Comparison of ENCODE assay signal across 11 cellular contexts in the genomic region with DNA sequence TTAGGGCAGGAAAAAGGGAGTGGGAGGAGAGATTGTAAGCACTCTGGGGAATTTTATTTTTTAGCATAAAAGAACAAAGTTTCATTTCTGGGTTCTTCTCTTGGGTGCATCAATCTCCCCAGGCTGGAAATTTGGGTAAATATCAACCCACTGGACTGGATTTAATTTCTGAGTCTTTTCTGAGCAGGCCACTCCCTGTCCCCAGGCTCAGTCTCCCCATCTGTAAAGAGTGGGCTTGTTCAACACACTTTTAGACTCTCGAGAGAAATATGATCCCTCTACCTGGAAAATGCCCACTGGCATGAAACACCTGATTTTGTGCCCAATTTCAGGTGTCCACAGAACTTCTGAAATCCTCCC. TPM values are rescaled to one million over a fixed set of nuclear protein-coding genes. Genes with fewer than 3 reads are reported as not detected.
DNase-seq lines count a peak whose midpoint lies in the region; ATAC-seq, FAIRE-seq and TF ChIP-seq lines count a peak whose summit lies in the region.
"Had no signal": no experiment of that assay in that cellular context is flagged by ENCODE, and none has a peak within 500 bp of the region (broad histone marks: within the 10 kb centered on the region; RNA-seq: fewer than 3 reads in every experiment).

No MANE protein-coding gene starts in this region.

- intact Hi-C loops in CD8-positive, alpha-beta T cell (cut with DNase I, micrococcal nuclease), result loop anchor here (1.0 to 5.0 kb wide), 8 partner anchors 13 to 328 kb away; partner anchors contain the start of genes POLDIP2 (in 2 of the 2), IFT20 (in 1 of the 2), NLK (in 1 of the 2) and TMEM97 (in 1 of the 2)
- intact Hi-C loops in OCI-LY7 (cut with micrococcal nuclease; ENCODE audit: unreplicated experiment), result loop anchor here (1.0 to 2.0 kb wide), 2 partner anchors 13 to 36 kb away; partner anchors contain the start of genes IFT20, POLDIP2 and TNFAIP1

- H4K91ac ChIP-seq in H1 (replicated peaks; ENCODE audit: insufficient read length, low read length) (no peak overlapping the region), neuronal stem cell (ENCODE audit: low read depth, low read length, poor library complexity) (no peak overlapping the region)

- H2BK120ac ChIP-seq in H1 (replicated peaks; ENCODE audit: low read depth, low read length) (no peak overlapping the region), neuronal stem cell (ENCODE audit: low read depth, low read length) (no peak overlapping the region)

- H3K27me3 Mint-ChIP-seq in CD8-positive, alpha-beta T cell (ENCODE audit: low read depth), result no peaks in the 10 kb centered on the region

- H2BK15ac ChIP-seq in H1 (ENCODE audit: low read length) (no peak overlapping the region), neuronal stem cell (ENCODE audit: low read length) (no peak overlapping the region)

- H3K4me1 ChIP-seq in CD8-positive, alpha-beta T cell (ENCODE audit: insufficient read depth, low read length), result peaks cover 21% of the 10 kb centered on the region
- peaks cover 20% of the 10 kb centered on the region for H3K4me1 ChIP-seq in OCI-LY7 (ENCODE audit: insufficient read depth, low read length, poor library complexity, severe bottlenecking)
- peaks cover 3 to 16% (median 9%) of the 10 kb centered on the region in 4 experiments; a peak in 6 of 7 replicates for H3K4me1 ChIP-seq in H1 (replicated peaks in 1 of 4; ENCODE audit: control insufficient read depth in 3 of 4, insufficient read depth in 4 of 4, low read length in 3 of 4)
- peaks cover 24 to 25% of the 10 kb centered on the region in 2 donors for H3K4me1 ChIP-seq in neuronal stem cell (ENCODE audit: control insufficient read depth in 2 of 2, insufficient read depth in 1 of 2, low read depth in 1 of 2, low read length in 2 of 2)

- 81% methylated on average over 1 of the region's 1 CpG; no CpG with 5 or more reads in 1 of the 2 experiments for WGBS in H1 (ENCODE audit: extremely low coverage in 1 of 2, insufficient coverage in 1 of 2, insufficient read length in 1 of 2, insufficient replicate concordance in 2 of 2, low coverage in 1 of 2, low lambda C conversion rate in 2 of 2, missing lambda C conversion rate in 1 of 2), 2 experiments
- WGBS in neuronal stem cell (ENCODE audit: extremely low coverage in 2 of 2, insufficient read length in 2 of 2, insufficient replicate concordance in 1 of 2), 2 donors, result no CpG with 5 or more reads among the region's 1 CpG

- H3K9me3 Mint-ChIP-seq in CD8-positive, alpha-beta T cell, result no peaks in the 10 kb centered on the region

- H3K23ac ChIP-seq in H1 (ENCODE audit: insufficient read length) (no peak overlapping the region), neuronal stem cell (ENCODE audit: low read depth, low read length, poor library complexity) (no peak overlapping the region)

- no peak overlapping the region for H4K5ac ChIP-seq in H1 (ENCODE audit: insufficient read length, low read depth, low read length)

- no peak overlapping the region for H3K14ac ChIP-seq in H1 (ENCODE audit: insufficient read length)
- no peak overlapping the region for H3K14ac ChIP-seq in neuronal stem cell (ENCODE audit: low read length)

- H2BK12ac ChIP-seq in H1 (ENCODE audit: low read depth, low read length) (no peak overlapping the region), neuronal stem cell (ENCODE audit: low read length) (no peak overlapping the region)

- H2BK5ac ChIP-seq in H1 (ENCODE audit: low read depth, low read length) (no peak overlapping the region), neuronal stem cell (ENCODE audit: low read length) (no peak overlapping the region)

- H3K4me3 Mint-ChIP-seq in CD8-positive, alpha-beta T cell, result peak overlapping the region; percentile 90

- H4K20me1 ChIP-seq in OCI-LY7 (ENCODE audit: insufficient read depth, low read length) (no peaks in the 10 kb centered on the region), H1 (replicated peaks in 1 of 2; ENCODE audit: control insufficient read depth in 1 of 2, insufficient read depth in 2 of 2, low read length in 2 of 2) (peaks cover 2 to 12% of the 10 kb centered on the region in 2 experiments)

- H3K4me2 ChIP-seq in OCI-LY7 (ENCODE audit: low read length) (peak overlapping the region; percentile 91), H1 (ENCODE audit: insufficient read depth in 1 of 2, low read depth in 2 of 2, low read length in 2 of 2) (peak overlapping the region; percentile 62 to 89), neuronal stem cell (ENCODE audit: insufficient read depth, low read length, poor library complexity, severe bottlenecking) (no peak overlapping the region)

- no peak for TF ChIP-seq CTCF in CD8-positive, alpha-beta T cell (IDR thresholded peaks at IDR 0.05)
- no peak for TF ChIP-seq CTCF in OCI-LY7 (conservative IDR thresholded peaks at IDR 0.05; ENCODE audit: low read length)
- no peak for TF ChIP-seq CTCF in H1 (IDR thresholded peaks at IDR 0.05; ENCODE audit: control extremely low read depth in 1 of 3, insufficient read depth in 1 of 3, low read depth in 1 of 3, low read length in 3 of 3)

- H3K4ac ChIP-seq in H1 (replicated peaks; ENCODE audit: insufficient read length, low read depth, low read length), result no peak overlapping the region
- H3K4ac ChIP-seq in neuronal stem cell (ENCODE audit: low read length), result no peak overlapping the region

- H3K36me3 ChIP-seq in CD8-positive, alpha-beta T cell (ENCODE audit: insufficient read depth, low read length), result no peaks in the 10 kb centered on the region
- H3K36me3 ChIP-seq in OCI-LY7 (ENCODE audit: insufficient read depth, low read length) (no peaks in the 10 kb centered on the region), H1 (ENCODE audit: control insufficient read depth in 2 of 4, insufficient read depth in 4 of 4, low read length in 3 of 4) (no peaks in the 10 kb centered on the region), neuronal stem cell (replicated peaks in 1 of 2; ENCODE audit: control insufficient read depth in 2 of 2, insufficient read depth in 2 of 2, low read length in 2 of 2) (peaks cover 0 to 8% of the 10 kb centered on the region in 2 donors)
- H3K36me3 ChIP-seq: ovary had no signal

- no peaks in the 10 kb centered on the region for H3K9me2 ChIP-seq in OCI-LY7 (ENCODE audit: insufficient read depth, low read length)

- no peak for FAIRE-seq in H1 (lab: Jason Lieb, UNC)
- FAIRE-seq: bronchial epithelial cell had no signal

- H3K27ac Mint-ChIP-seq in CD8-positive, alpha-beta T cell, result peak overlapping the region; percentile 91

- POLR2A ChIA-PET in CD8-positive, alpha-beta T cell (lab: Charles Lee), result interaction anchor here (1.5 to 3.7 kb wide), 2 partner anchors 12 to 36 kb away, joined by 7 to 20 read pairs; partner anchors contain the start of genes IFT20, POLDIP2 and TNFAIP1
- POLR2A ChIA-PET in OCI-LY7 (lab: Charles Lee) (interaction anchor here (0.6 to 2.7 kb wide), 2 partner anchors 9 to 13 kb away, joined by 3 to 11 read pairs; partner anchors contain the start of gene POLDIP2), H1 (lab: Charles Lee; ENCODE audit: partially characterized antibody) (interaction anchor here (0.6 to 12.7 kb wide), 6 partner anchors 11 to 38 kb away, joined by 3 to 103 read pairs (median 4); partner anchors contain the start of gene POLDIP2)

- H3K4me1 Mint-ChIP-seq in CD8-positive, alpha-beta T cell (ENCODE audit: low read depth), result peaks cover 25% of the 10 kb centered on the region

- no peak for TF ChIP-seq POLR2A in H1 (IDR thresholded peaks at IDR 0.05; ENCODE audit: control extremely low read depth in 1 of 2, low read depth in 2 of 2, low read length in 2 of 2)

- H2BK20ac ChIP-seq in H1 (ENCODE audit: low read length), result no peak overlapping the region

- BruUV-seq in OCI-LY7 (replicated peaks; lab: Mats Ljungman, UMichigan), result no TSS peak

- H3K27me3 ChIP-seq in CD8-positive, alpha-beta T cell (ENCODE audit: insufficient read depth, low read length), result no peaks in the 10 kb centered on the region
- H3K27me3 ChIP-seq in H1 (replicated peaks in 1 of 4; ENCODE audit: control insufficient read depth in 3 of 4, extremely low read depth in 1 of 4, insufficient read depth in 3 of 4, low read length in 3 of 4) (peaks cover 9 to 19% (median 19%) of the 10 kb centered on the region in 4 experiments), neuronal stem cell (ENCODE audit: control insufficient read depth in 3 of 3, insufficient read depth in 3 of 3, low read depth in 1 of 3, low read length in 3 of 3) (peaks cover 0 to 16% (median 0%) of the 10 kb centered on the region in 3 experiments)
- H3K27me3 ChIP-seq: ovary had no signal

- TF ChIP-seq EP300 in H1 (IDR thresholded peaks at IDR 0.05; ENCODE audit: borderline replicate concordance in 1 of 2, low read depth in 2 of 2, low read length in 2 of 2), result no peak

- no peak for DNase-seq in CD8-positive, alpha-beta T cell
- no peak for DNase-seq in OCI-LY7 (ENCODE audit: low spot score)
- no peak for DNase-seq in H1 (ENCODE audit: low read depth in 1 of 2, low spot score in 2 of 2)
- DNase-seq in neuronal stem cell (ENCODE audit: low spot score), result no peak
- no peak for DNase-seq in stimulated activated CD4-positive, alpha-beta T cell treated with anti-CD3 and anti-CD28 coated beads, Interleukin-4, amount 100 ng/mL, for 1 hour
- DNase-seq in foreskin melanocyte, result no peak
- no peak for DNase-seq in NCI-H510A (lab: John Stamatoyannopoulos, UW)
- DNase-seq: PC-3 had no signal

- no peak for ATAC-seq in CD8-positive, alpha-beta T cell
- no peak for ATAC-seq in GM21367 (IDR thresholded peaks at IDR 0.05; ENCODE audit: unreplicated experiment)

- CTCF ChIA-PET in CD8-positive, alpha-beta T cell (lab: Charles Lee), result interaction anchor here (0.7 to 1.5 kb wide), 4 partner anchors 9 to 43 kb away, joined by 3 to 5 read pairs (median 4); partner anchors contain the start of gene POLDIP2
- CTCF ChIA-PET in OCI-LY7 (lab: Charles Lee; ENCODE audit: unreplicated experiment) (no interaction called here), H1 (lab: Charles Lee; ENCODE audit: partially characterized antibody) (interaction anchor here (0.8 to 4.6 kb wide), 13 partner anchors 8 to 486 kb away, joined by 3 to 20 read pairs (median 4); partner anchors contain the start of genes IFT20, POLDIP2, SLC13A2 and SLC46A1)

- H3K79me1 ChIP-seq in H1 (ENCODE audit: low read depth, low read length) (no peaks in the 10 kb centered on the region; the same call in 1 of the 2 replicates), neuronal stem cell (ENCODE audit: low read depth, low read length) (peaks cover 3% of the 10 kb centered on the region)

- H3K18ac ChIP-seq in H1 (ENCODE audit: extremely low read depth, low read length) (no peak overlapping the region), neuronal stem cell (ENCODE audit: low read length) (no peak overlapping the region)

- H4K8ac ChIP-seq in H1 (ENCODE audit: extremely low read depth, insufficient read depth, low read length) (no peak overlapping the region), neuronal stem cell (ENCODE audit: low read depth, low read length) (no peak overlapping the region)

- H3K27ac ChIP-seq in CD8-positive, alpha-beta T cell (ENCODE audit: low read depth, low read length), result peak overlapping the region; percentile 69
- peak overlapping the region; percentile 32 for H3K27ac ChIP-seq in OCI-LY7 (ENCODE audit: low read depth, low read length, poor library complexity, severe bottlenecking)
- no peak overlapping the region for H3K27ac ChIP-seq in H1 (ENCODE audit: low read depth, low read length)
- H3K27ac ChIP-seq in neuronal stem cell (replicated peaks; ENCODE audit: low read length), result peak overlapping the region; percentile 64

- H2AFZ ChIP-seq in OCI-LY7 (ENCODE audit: low read length) (peak overlapping the region; percentile 65; the same call in 1 of the 2 replicates), H1 (ENCODE audit: low read length) (no peak overlapping the region), neuronal stem cell (ENCODE audit: low read length) (peak overlapping the region; percentile 97)

- H3K9me3 ChIP-seq in CD8-positive, alpha-beta T cell (ENCODE audit: low read length), result no peaks in the 10 kb centered on the region
- H3K9me3 ChIP-seq in OCI-LY7 (ENCODE audit: low read length) (no peaks in the 10 kb centered on the region), H1 (ENCODE audit: insufficient read depth in 2 of 2, low read depth in 1 of 2, low read length in 1 of 2) (no peaks in the 10 kb centered on the region), neuronal stem cell (replicated peaks in 1 of 2; ENCODE audit: control insufficient read depth in 2 of 2, insufficient read depth in 1 of 2, low read depth in 1 of 2, low read length in 2 of 2) (no peaks in the 10 kb centered on the region)
- H3K9me3 ChIP-seq: ovary had no signal

- no peak overlapping the region for H3K56ac ChIP-seq in H1 (replicated peaks; ENCODE audit: insufficient read length, low read depth, low read length)

- H2AK5ac ChIP-seq in H1 (ENCODE audit: low read depth, low read length) (no peak overlapping the region), neuronal stem cell (ENCODE audit: low read depth, low read length) (no peak overlapping the region)

- H3K9ac ChIP-seq in H1 (replicated peaks in 1 of 4; ENCODE audit: extremely low read depth in 1 of 4, low read depth in 3 of 4, low read length in 3 of 4), result no peak overlapping the region
- H3K9ac ChIP-seq in neuronal stem cell (ENCODE audit: low read depth, low read length, poor library complexity), result no peak overlapping the region

- no peaks in the 10 kb centered on the region for H3K79me2 ChIP-seq in OCI-LY7 (ENCODE audit: insufficient read depth, low read depth, low read length)
- no peaks in the 10 kb centered on the region for H3K79me2 ChIP-seq in H1 (ENCODE audit: control insufficient read depth in 1 of 2, insufficient read depth in 2 of 2, low read length in 2 of 2)

- H3K36me3 Mint-ChIP-seq in CD8-positive, alpha-beta T cell, result peaks cover 2% of the 10 kb centered on the region

- TF ChIP-seq RAD21 in H1 (IDR thresholded peaks at IDR 0.05 in 1 of 2, conservative IDR thresholded peaks at IDR 0.05 in 1 of 2; ENCODE audit: low read depth in 2 of 2, low read length in 2 of 2), result no peak

- H3K4me3 ChIP-seq in CD8-positive, alpha-beta T cell (ENCODE audit: low read depth, low read length), result peak overlapping the region; percentile 79
- H3K4me3 ChIP-seq in OCI-LY7 (ENCODE audit: low read depth, low read length, poor library complexity, severe bottlenecking) (peak overlapping the region; percentile 80), H1 (ENCODE audit: extremely low read depth in 1 of 4, insufficient read depth in 2 of 4, low read depth in 3 of 4, low read length in 4 of 4) (peak overlapping the region in 3 of 4 experiments; percentile 19 to 79 (median 34); a peak in 4 of 8 replicates), neuronal stem cell (ENCODE audit: low read length in 2 of 2) (peak overlapping the region in 1 of 2 donors; percentile 97)

- peaks cover 16% of the 10 kb centered on the region; the same call in 1 of the 2 replicates for H3K23me2 ChIP-seq in H1 (ENCODE audit: low read depth, low read length)

RNA-seq across cellular contexts. Expression of gene VTN, which starts 0.6 kb away (rescaled TPM):
- total RNA-seq in CD8-positive, alpha-beta T cell, result under 1 TPM; 0.25 to 0.49 TPM
- not detected in 2 replicates for total RNA-seq in OCI-LY7 (2014; rRNA removed; shearing (Covaris generic))
- 0.40 TPM in 1 of 2 replicates, not detected in the other for total RNA-seq in OCI-LY7 (2022)
- not detected in 2 replicates for total RNA-seq in H1 (2021; fragmentation: NEBNext Ultra II Directional; extraction: Animal tissue kit (Norgen Biotek cat#: 25700))
- 0.18 and 0.38 TPM in 2 replicates for polyA plus RNA-seq in H1 (2011; rRNA removed)
- polyA plus RNA-seq in H1 (2011; cell fraction: cytosol; rRNA removed), result 0.26 TPM
- polyA plus RNA-seq in H1 (2011; cell fraction: nucleus; rRNA removed), result 0.64 TPM
- polyA plus RNA-seq in H1 (2012, experiment 1 of 2), result 0.36 to 0.55 TPM (median 0.46 TPM) in 4 replicates
- 0.52 TPM for polyA plus RNA-seq in H1 (2012, experiment 2 of 2)
- polyA plus RNA-seq in H1 (2013, experiment 1 of 2), result 0.22 TPM
- polyA plus RNA-seq in H1 (2013, experiment 2 of 2), result 0.13 TPM
- 0.28 TPM in 1 of 2 replicates, not detected in the other for polyA minus RNA-seq in H1 (2011; rRNA and poly(A)+ RNA removed)
- not detected for polyA minus RNA-seq in H1 (2011; cell fraction: cytosol; rRNA and poly(A)+ RNA removed)
- polyA minus RNA-seq in H1 (2011; cell fraction: nucleus; rRNA and poly(A)+ RNA removed), result 1.1 TPM
- 0.17 TPM for polyA plus RNA-seq in neuronal stem cell (2013, experiment 1 of 2)
- polyA plus RNA-seq in neuronal stem cell (2013, experiment 2 of 2), result 0.18 TPM
- total RNA-seq: PC-3 had no signal

RNA-seq across cellular contexts. Expression of gene SARM1, which starts 0.8 kb away (rescaled TPM):
- total RNA-seq in CD8-positive, alpha-beta T cell, result 10 to 100 TPM; 12.9 to 13.9 TPM
- 4.7 and 7.5 TPM in 2 replicates for total RNA-seq in OCI-LY7 (2014; rRNA removed; shearing (Covaris generic))
- total RNA-seq in OCI-LY7 (2022), result 21.3 and 21.7 TPM in 2 replicates
- total RNA-seq in H1 (2021; fragmentation: NEBNext Ultra II Directional; extraction: Animal tissue kit (Norgen Biotek cat#: 25700)), result 6.5 and 9.2 TPM in 2 replicates
- 5.8 and 6.1 TPM in 2 replicates for polyA plus RNA-seq in H1 (2011; rRNA removed)
- 3.7 TPM for polyA plus RNA-seq in H1 (2011; cell fraction: cytosol; rRNA removed)
- 9.4 TPM for polyA plus RNA-seq in H1 (2011; cell fraction: nucleus; rRNA removed)
- 4.2 to 7.6 TPM (median 6.5 TPM) in 4 replicates for polyA plus RNA-seq in H1 (2012, experiment 1 of 2)
- 5.4 TPM for polyA plus RNA-seq in H1 (2012, experiment 2 of 2)
- 4.0 TPM for polyA plus RNA-seq in H1 (2013, experiment 1 of 2)
- 4.0 TPM for polyA plus RNA-seq in H1 (2013, experiment 2 of 2)
- polyA minus RNA-seq in H1 (2011; rRNA and poly(A)+ RNA removed), result 11.7 and 15.0 TPM in 2 replicates
- polyA minus RNA-seq in H1 (2011; cell fraction: cytosol; rRNA and poly(A)+ RNA removed), result 5.9 TPM
- 6.6 TPM for polyA minus RNA-seq in H1 (2011; cell fraction: nucleus; rRNA and poly(A)+ RNA removed)
- polyA plus RNA-seq in neuronal stem cell (2013, experiment 1 of 2), result 4.9 TPM
- polyA plus RNA-seq in neuronal stem cell (2013, experiment 2 of 2), result 4.9 TPM

RNA-seq across cellular contexts. Expression of gene SEBOX, which starts 5.7 kb away (rescaled TPM):
- total RNA-seq in CD8-positive, alpha-beta T cell, result not detected
- not detected in 2 replicates for total RNA-seq in OCI-LY7 (2014; rRNA removed; shearing (Covaris generic))
- not detected in 2 replicates for total RNA-seq in OCI-LY7 (2022)
- not detected in 2 replicates for total RNA-seq in H1 (2021; fragmentation: NEBNext Ultra II Directional; extraction: Animal tissue kit (Norgen Biotek cat#: 25700))
- not detected in 2 replicates for polyA plus RNA-seq in H1 (2011; rRNA removed)
- polyA plus RNA-seq in H1 (2011; cell fraction: cytosol; rRNA removed), result not detected
- polyA plus RNA-seq in H1 (2011; cell fraction: nucleus; rRNA removed), result not detected
- polyA plus RNA-seq in H1 (2012, experiment 1 of 2), result not detected in 4 replicates
- not detected for polyA plus RNA-seq in H1 (2012, experiment 2 of 2)
- polyA plus RNA-seq in H1 (2013, experiment 1 of 2), result not detected
- polyA plus RNA-seq in H1 (2013, experiment 2 of 2), result not detected
- polyA minus RNA-seq in H1 (2011; rRNA and poly(A)+ RNA removed), result not detected in 2 replicates
- polyA minus RNA-seq in H1 (2011; cell fraction: cytosol; rRNA and poly(A)+ RNA removed), result not detected
- polyA minus RNA-seq in H1 (2011; cell fraction: nucleus; rRNA and poly(A)+ RNA removed), result not detected
- polyA plus RNA-seq in neuronal stem cell (2013, experiment 1 of 2), result not detected
- polyA plus RNA-seq in neuronal stem cell (2013, experiment 2 of 2), result not detected
- total RNA-seq: bronchial epithelial cell, ovary, PC-3 had no signal
- polyA plus RNA-seq: ovary had no signal

RNA-seq across cellular contexts. Expression of gene POLDIP2, which starts 13.4 kb away (rescaled TPM):
- 10 to 100 TPM; 26.8 to 27.5 TPM for total RNA-seq in CD8-positive, alpha-beta T cell
- 82.2 and 88.8 TPM in 2 replicates for total RNA-seq in OCI-LY7 (2014; rRNA removed; shearing (Covaris generic))
- 85.0 and 89.2 TPM in 2 replicates for total RNA-seq in OCI-LY7 (2022)
- 74.0 and 75.3 TPM in 2 replicates for total RNA-seq in H1 (2021; fragmentation: NEBNext Ultra II Directional; extraction: Animal tissue kit (Norgen Biotek cat#: 25700))
- polyA plus RNA-seq in H1 (2011; rRNA removed), result 76.1 and 92.3 TPM in 2 replicates
- polyA plus RNA-seq in H1 (2011; cell fraction: cytosol; rRNA removed), result 73.8 TPM
- 73.2 TPM for polyA plus RNA-seq in H1 (2011; cell fraction: nucleus; rRNA removed)
- 70.2 to 81.0 TPM (median 78.6 TPM) in 4 replicates for polyA plus RNA-seq in H1 (2012, experiment 1 of 2)
- 90.8 TPM for polyA plus RNA-seq in H1 (2012, experiment 2 of 2)
- 54.0 TPM for polyA plus RNA-seq in H1 (2013, experiment 1 of 2)
- 54.4 TPM for polyA plus RNA-seq in H1 (2013, experiment 2 of 2)
- 64.2 and 65.9 TPM in 2 replicates for polyA minus RNA-seq in H1 (2011; rRNA and poly(A)+ RNA removed)
- polyA minus RNA-seq in H1 (2011; cell fraction: cytosol; rRNA and poly(A)+ RNA removed), result 35.7 TPM
- polyA minus RNA-seq in H1 (2011; cell fraction: nucleus; rRNA and poly(A)+ RNA removed), result 29.5 TPM
- 55.9 TPM for polyA plus RNA-seq in neuronal stem cell (2013, experiment 1 of 2)
- 56.3 TPM for polyA plus RNA-seq in neuronal stem cell (2013, experiment 2 of 2)

RNA-seq across cellular contexts. Expression of gene TNFAIP1, which starts 35.2 kb away (rescaled TPM):
- 10 to 100 TPM; 15.3 to 15.5 TPM for total RNA-seq in CD8-positive, alpha-beta T cell
- total RNA-seq in OCI-LY7 (2014; rRNA removed; shearing (Covaris generic)), result 9.3 and 15.5 TPM in 2 replicates
- 10.6 and 14.7 TPM in 2 replicates for total RNA-seq in OCI-LY7 (2022)
- 19.5 and 22.8 TPM in 2 replicates for total RNA-seq in H1 (2021; fragmentation: NEBNext Ultra II Directional; extraction: Animal tissue kit (Norgen Biotek cat#: 25700))
- polyA plus RNA-seq in H1 (2011; rRNA removed), result 16.9 and 19.9 TPM in 2 replicates
- 12.2 TPM for polyA plus RNA-seq in H1 (2011; cell fraction: cytosol; rRNA removed)
- 34.8 TPM for polyA plus RNA-seq in H1 (2011; cell fraction: nucleus; rRNA removed)
- 10.7 to 11.7 TPM (median 11.0 TPM) in 4 replicates for polyA plus RNA-seq in H1 (2012, experiment 1 of 2)
- polyA plus RNA-seq in H1 (2012, experiment 2 of 2), result 8.7 TPM
- polyA plus RNA-seq in H1 (2013, experiment 1 of 2), result 10.8 TPM
- 10.3 TPM for polyA plus RNA-seq in H1 (2013, experiment 2 of 2)
- 20.2 and 20.8 TPM in 2 replicates for polyA minus RNA-seq in H1 (2011; rRNA and poly(A)+ RNA removed)
- 21.7 TPM for polyA minus RNA-seq in H1 (2011; cell fraction: cytosol; rRNA and poly(A)+ RNA removed)
- 14.0 TPM for polyA minus RNA-seq in H1 (2011; cell fraction: nucleus; rRNA and poly(A)+ RNA removed)
- polyA plus RNA-seq in neuronal stem cell (2013, experiment 1 of 2), result 27.4 TPM
- 26.6 TPM for polyA plus RNA-seq in neuronal stem cell (2013, experiment 2 of 2)
